In genomic region chr20:37901667-37902503, GRCh38 we compare ENCODE assay signal across 9 cellular contexts. TPM values are rescaled to one million over a fixed set of nuclear protein-coding genes. Genes with fewer than 3 reads are reported as not detected.
DNase-seq lines count a peak whose midpoint lies in the region; ATAC-seq, FAIRE-seq and TF ChIP-seq lines count a peak whose summit lies in the region.
"Had no signal": no experiment of that assay in that cellular context is flagged by ENCODE, and none has a peak within 500 bp of the region (broad histone marks: within the 10 kb centered on the region; RNA-seq: fewer than 3 reads in every experiment).

No MANE protein-coding gene starts in this region.

- no peak for ATAC-seq in HG02678 (IDR thresholded peaks at IDR 0.05; ENCODE audit: unreplicated experiment)

- no peak overlapping the region for H3K9ac ChIP-seq in H1 (replicated peaks in 1 of 4; ENCODE audit: extremely low read depth in 1 of 4, low read depth in 3 of 4, low read length in 3 of 4)
- no peak overlapping the region for H3K9ac ChIP-seq in mesenchymal stem cell (ENCODE audit: low read length)

- no peaks in the 10 kb centered on the region for H3K79me1 ChIP-seq in H1 (ENCODE audit: low read depth, low read length)
- no peaks in the 10 kb centered on the region for H3K79me1 ChIP-seq in mesenchymal stem cell (replicated peaks; ENCODE audit: low read length, poor library complexity, severe bottlenecking)

- H4K91ac ChIP-seq in H1 (replicated peaks; ENCODE audit: insufficient read length, low read length), result no peak overlapping the region
- H4K91ac ChIP-seq in mesenchymal stem cell (ENCODE audit: low read length), result no peak overlapping the region

- no peaks in the 10 kb centered on the region for H4K20me1 ChIP-seq in OCI-LY7 (ENCODE audit: insufficient read depth, low read length)
- H4K20me1 ChIP-seq in H1 (replicated peaks in 1 of 2; ENCODE audit: control insufficient read depth in 1 of 2, insufficient read depth in 2 of 2, low read length in 2 of 2), result peaks cover 2 to 3% of the 10 kb centered on the region in 2 experiments

- no peak overlapping the region for H4K5ac ChIP-seq in H1 (ENCODE audit: insufficient read length, low read depth, low read length)

- no peak overlapping the region for H3K4me2 ChIP-seq in OCI-LY7 (ENCODE audit: low read length)
- peak overlapping the region; percentile 9 to 73; a peak in 2 of 4 replicates for H3K4me2 ChIP-seq in H1 (ENCODE audit: insufficient read depth in 1 of 2, low read depth in 2 of 2, low read length in 2 of 2)
- H3K4me2 ChIP-seq in mesenchymal stem cell (ENCODE audit: low read length, poor library complexity, severe bottlenecking), result peak overlapping the region; percentile 79

- H3K4ac ChIP-seq in H1 (replicated peaks; ENCODE audit: insufficient read length, low read depth, low read length), result no peak overlapping the region
- no peak overlapping the region for H3K4ac ChIP-seq in mesenchymal stem cell (ENCODE audit: low read depth in 1 of 2, low read length in 2 of 2)

- H3K18ac ChIP-seq in H1 (ENCODE audit: extremely low read depth, low read length) (no peak overlapping the region), mesenchymal stem cell (ENCODE audit: low read depth in 1 of 2, low read length in 2 of 2) (no peak overlapping the region)

- H3K4me1 ChIP-seq in OCI-LY7 (ENCODE audit: insufficient read depth, low read length, poor library complexity, severe bottlenecking) (no peaks in the 10 kb centered on the region), H1 (replicated peaks in 1 of 4; ENCODE audit: control insufficient read depth in 3 of 4, insufficient read depth in 4 of 4, low read length in 3 of 4) (peaks cover 6 to 17% (median 12%) of the 10 kb centered on the region in 4 experiments), mesenchymal stem cell (ENCODE audit: control insufficient read depth, insufficient read depth, low read depth, low read length) (peaks cover 13% of the 10 kb centered on the region), tibial nerve (peaks cover 0 to 26% (median 15%) of the 10 kb centered on the region in 4 donors)

- no peak overlapping the region for H2AK5ac ChIP-seq in H1 (ENCODE audit: low read depth, low read length)
- no peak overlapping the region for H2AK5ac ChIP-seq in mesenchymal stem cell (ENCODE audit: low read length, severe bottlenecking)

- TF ChIP-seq POLR2A in H1 (IDR thresholded peaks at IDR 0.05; ENCODE audit: control extremely low read depth in 1 of 2, low read depth in 2 of 2, low read length in 2 of 2), result no peak
- no peak for TF ChIP-seq POLR2A in tibial nerve (IDR thresholded peaks at IDR 0.05)

- no TSS peak for BruUV-seq in OCI-LY7 (replicated peaks; lab: Mats Ljungman, UMichigan)

- H2BK15ac ChIP-seq in H1 (ENCODE audit: low read length) (no peak overlapping the region), mesenchymal stem cell (ENCODE audit: low read depth, poor library complexity, severe bottlenecking) (no peak overlapping the region)

- no peaks in the 10 kb centered on the region for H3K79me2 ChIP-seq in OCI-LY7 (ENCODE audit: insufficient read depth, low read depth, low read length)
- H3K79me2 ChIP-seq in H1 (ENCODE audit: control insufficient read depth in 1 of 2, insufficient read depth in 2 of 2, low read length in 2 of 2), result no peaks in the 10 kb centered on the region

- H3K27me3 ChIP-seq in H1 (replicated peaks in 1 of 4; ENCODE audit: control insufficient read depth in 3 of 4, extremely low read depth in 1 of 4, insufficient read depth in 3 of 4, low read length in 3 of 4), result no peaks in the 10 kb centered on the region; a peak in 2 of 7 replicates
- H3K27me3 ChIP-seq in mesenchymal stem cell (ENCODE audit: control insufficient read depth in 1 of 2, insufficient read depth in 1 of 2, low read length in 2 of 2), result peaks cover 66 to 70% of the 10 kb centered on the region in 2 experiments
- H3K27me3 ChIP-seq in tibial nerve, result peaks cover 0 to 63% of the 10 kb centered on the region in 2 donors

- DNase-seq in DMS53 treated with DMSO at 0.1 percent for 48 hours (lab: John Stamatoyannopoulos, UW; ENCODE audit: unreplicated experiment), result peak; percentile 72
- DNase-seq in HK-2 (ENCODE audit: unreplicated experiment), result peak; percentile 35
- DNase-seq in OCI-LY7 (ENCODE audit: low spot score), result peak; percentile 39
- peak in 1 of 2 experiments; percentile 70 for DNase-seq in H1 (ENCODE audit: low read depth in 1 of 2, low spot score in 2 of 2)
- peak; percentile 53 for DNase-seq in mesenchymal stem cell
- no peak for DNase-seq in tibial nerve (ENCODE audit: low spot score in 2 of 2)
- DNase-seq in stimulated activated CD4-positive, alpha-beta T cell treated with anti-CD3 and anti-CD28 coated beads, Interleukin-2, amount 100 ng/mL, for 24 hours, result no peak

- no peak overlapping the region for H3K56ac ChIP-seq in H1 (replicated peaks; ENCODE audit: insufficient read length, low read depth, low read length)

- H3K23me2 ChIP-seq in H1 (ENCODE audit: low read depth, low read length), result peaks cover 4% of the 10 kb centered on the region; the same call in 1 of the 2 replicates

- no peak for TF ChIP-seq EP300 in H1 (IDR thresholded peaks at IDR 0.05; ENCODE audit: borderline replicate concordance in 1 of 2, low read depth in 2 of 2, low read length in 2 of 2)
- no peak for TF ChIP-seq EP300 in tibial nerve (IDR thresholded peaks at IDR 0.05)

- H3K23ac ChIP-seq in H1 (ENCODE audit: insufficient read length) (no peak overlapping the region), mesenchymal stem cell (ENCODE audit: low read length in 2 of 2) (no peak overlapping the region)

- H2BK5ac ChIP-seq in H1 (ENCODE audit: low read depth, low read length) (no peak overlapping the region), mesenchymal stem cell (ENCODE audit: low read depth, low read length, poor library complexity, severe bottlenecking) (no peak overlapping the region)

- no peak overlapping the region for H4K8ac ChIP-seq in H1 (ENCODE audit: extremely low read depth, insufficient read depth, low read length)
- no peak overlapping the region for H4K8ac ChIP-seq in mesenchymal stem cell (ENCODE audit: low read length)

- H3K9me3 ChIP-seq in OCI-LY7 (ENCODE audit: low read length) (no peaks in the 10 kb centered on the region), H1 (ENCODE audit: insufficient read depth in 2 of 2, low read depth in 1 of 2, low read length in 1 of 2) (no peaks in the 10 kb centered on the region), mesenchymal stem cell (ENCODE audit: control insufficient read depth, low read length) (no peaks in the 10 kb centered on the region), tibial nerve (no peaks in the 10 kb centered on the region)

- no peaks in the 10 kb centered on the region for H3K36me3 ChIP-seq in OCI-LY7 (ENCODE audit: insufficient read depth, low read length)
- H3K36me3 ChIP-seq in H1 (ENCODE audit: control insufficient read depth in 2 of 4, insufficient read depth in 4 of 4, low read length in 3 of 4), result no peaks in the 10 kb centered on the region
- no peaks in the 10 kb centered on the region for H3K36me3 ChIP-seq in mesenchymal stem cell (ENCODE audit: control insufficient read depth in 1 of 2, insufficient read depth in 2 of 2, low read depth in 1 of 2, low read length in 2 of 2)
- H3K36me3 ChIP-seq in tibial nerve, result no peaks in the 10 kb centered on the region

- H2BK120ac ChIP-seq in H1 (replicated peaks; ENCODE audit: low read depth, low read length) (no peak overlapping the region), mesenchymal stem cell (ENCODE audit: low read depth, low read length) (no peak overlapping the region)

- no peak for FAIRE-seq in H1 (lab: Jason Lieb, UNC)

- POLR2A ChIA-PET in OCI-LY7 (lab: Charles Lee) (no interaction called here), H1 (lab: Charles Lee; ENCODE audit: partially characterized antibody) (interaction anchor here (0.7 to 1.4 kb wide), 4 partner anchors 11 to 1951 kb away, joined by 3 to 5 read pairs (median 4); no protein-coding TSS in a partner anchor)

- H2AFZ ChIP-seq in OCI-LY7 (ENCODE audit: low read length) (no peak overlapping the region), H1 (ENCODE audit: low read length) (no peak overlapping the region), mesenchymal stem cell (ENCODE audit: low read depth, low read length) (no peak overlapping the region)

- H2BK20ac ChIP-seq in H1 (ENCODE audit: low read length), result no peak overlapping the region

- H3K4me3 ChIP-seq in OCI-LY7 (ENCODE audit: low read depth, low read length, poor library complexity, severe bottlenecking) (no peak overlapping the region), H1 (ENCODE audit: extremely low read depth in 1 of 4, insufficient read depth in 2 of 4, low read depth in 3 of 4, low read length in 4 of 4) (peak overlapping the region in 2 of 4 experiments; percentile 8 to 69; a peak in 4 of 8 replicates), mesenchymal stem cell (ENCODE audit: insufficient read depth in 1 of 2, low read depth in 1 of 2, low read length in 2 of 2) (peak overlapping the region in 1 of 2 experiments; percentile 56), tibial nerve (no peak overlapping the region)

- no peak overlapping the region for H3K27ac ChIP-seq in OCI-LY7 (ENCODE audit: low read depth, low read length, poor library complexity, severe bottlenecking)
- H3K27ac ChIP-seq in H1 (ENCODE audit: low read depth, low read length), result no peak overlapping the region
- no peak overlapping the region for H3K27ac ChIP-seq in mesenchymal stem cell (ENCODE audit: low read length, poor library complexity, severe bottlenecking)
- H3K27ac ChIP-seq in tibial nerve, result no peak overlapping the region

- peak; percentile 65 for TF ChIP-seq CTCF in OCI-LY7 (conservative IDR thresholded peaks at IDR 0.05; ENCODE audit: low read length)
- TF ChIP-seq CTCF in H1 (IDR thresholded peaks at IDR 0.05; ENCODE audit: control extremely low read depth in 1 of 3, insufficient read depth in 1 of 3, low read depth in 1 of 3, low read length in 3 of 3), result peak; percentile 64 to 81 (median 79)
- peak in 1 of 5 experiments; percentile 10 for TF ChIP-seq CTCF in tibial nerve (IDR thresholded peaks at IDR 0.05)

- H3K14ac ChIP-seq in H1 (ENCODE audit: insufficient read length), result no peak overlapping the region
- no peak overlapping the region for H3K14ac ChIP-seq in mesenchymal stem cell (ENCODE audit: low read length in 2 of 2)

- 43% methylated on average over 34 of the region's 38 CpGs; no CpG with 5 or more reads in 1 of the 2 experiments for WGBS in H1 (ENCODE audit: extremely low coverage in 1 of 2, insufficient coverage in 1 of 2, insufficient read length in 1 of 2, insufficient replicate concordance in 2 of 2, low coverage in 1 of 2, low lambda C conversion rate in 2 of 2, missing lambda C conversion rate in 1 of 2), 2 experiments
- WGBS in mesenchymal stem cell, result 25% methylated on average over 25 of the region's 38 CpGs
- 12 to 13% methylated on average over 29 to 31 of the region's 38 CpGs for WGBS in tibial nerve, 2 donors

- intact Hi-C loops in OCI-LY7 (cut with micrococcal nuclease; ENCODE audit: unreplicated experiment), result loop anchor here (2.0 kb wide), 1 partner anchor 91 kb away; no protein-coding TSS in a partner anchor

- 0 out of 2 replicates have a peak overlapping the region, but pooled peaks have one; percentile 39 for H2BK12ac ChIP-seq in H1 (ENCODE audit: low read depth, low read length)
- H2BK12ac ChIP-seq in mesenchymal stem cell (ENCODE audit: low read length in 2 of 2), result no peak overlapping the region

- no peaks in the 10 kb centered on the region for H3K9me2 ChIP-seq in OCI-LY7 (ENCODE audit: insufficient read depth, low read length)

- CTCF ChIA-PET in OCI-LY7 (lab: Charles Lee; ENCODE audit: unreplicated experiment), result no interaction called here
- CTCF ChIA-PET in H1 (lab: Charles Lee; ENCODE audit: partially characterized antibody), result interaction anchor here (0.6 to 2.7 kb wide), 30 partner anchors 8 to 449 kb away, joined by 3 to 32 read pairs (median 4); no protein-coding TSS in a partner anchor

- peak; percentile 79 to 90 for TF ChIP-seq RAD21 in H1 (IDR thresholded peaks at IDR 0.05 in 1 of 2, conservative IDR thresholded peaks at IDR 0.05 in 1 of 2; ENCODE audit: low read depth in 2 of 2, low read length in 2 of 2)

RNA-seq across cellular contexts. Expression of gene VSTM2L, which starts 1.0 kb away (rescaled TPM):
- total RNA-seq in OCI-LY7 (2014; rRNA removed; shearing (Covaris generic)), result not detected in 2 replicates
- total RNA-seq in OCI-LY7 (2022) (0.17 TPM in 1 of 2 replicates, not detected in the other), tibial nerve (under 1 TPM in 1 of 4 donors, not detected in 3; 0.44 TPM)
- 1.3 and 1.6 TPM in 2 replicates for total RNA-seq in H1 (2021; fragmentation: NEBNext Ultra II Directional; extraction: Animal tissue kit (Norgen Biotek cat#: 25700))
- polyA plus RNA-seq in H1 (2011; rRNA removed), result 2.6 and 3.2 TPM in 2 replicates
- 1.8 TPM for polyA plus RNA-seq in H1 (2011; cell fraction: cytosol; rRNA removed)
- polyA plus RNA-seq in H1 (2011; cell fraction: nucleus; rRNA removed), result 1.5 TPM
- 0.87 to 2.5 TPM (median 1.9 TPM) in 4 replicates for polyA plus RNA-seq in H1 (2012, experiment 1 of 2)
- 1.5 TPM for polyA plus RNA-seq in H1 (2012, experiment 2 of 2)
- 1.6 TPM for polyA plus RNA-seq in H1 (2013, experiment 1 of 2)
- polyA plus RNA-seq in H1 (2013, experiment 2 of 2), result 1.7 TPM
- 0.27 and 0.32 TPM in 2 replicates for polyA minus RNA-seq in H1 (2011; rRNA and poly(A)+ RNA removed)
- not detected for polyA minus RNA-seq in H1 (2011; cell fraction: cytosol; rRNA and poly(A)+ RNA removed)
- polyA minus RNA-seq in H1 (2011; cell fraction: nucleus; rRNA and poly(A)+ RNA removed), result 0.60 TPM
- 2.1 TPM for polyA plus RNA-seq in mesenchymal stem cell (2013, experiment 1 of 2)
- 2.4 TPM for polyA plus RNA-seq in mesenchymal stem cell (2013, experiment 2 of 2)
- total RNA-seq: activated CD8-positive, alpha-beta memory T cell treated with anti-CD3 and anti-CD28 coated beads for 36 hours had no signal

Comparison
In these comparisons a context has a peak if more than half of its experiments do, and no peak if none do; other contexts are left out.
1. DNase-seq: peak in DMS53 treated with DMSO at 0.1 percent for 48 hours (single experiment), HK-2 (single experiment), OCI-LY7 (single experiment) and mesenchymal stem cell (single experiment); none in tibial nerve (0 of 2) and stimulated activated CD4-positive, alpha-beta T cell treated with anti-CD3 and anti-CD28 coated beads, Interleukin-2, amount 100 ng/mL, for 24 hours (0 of 2).